20 cellular contexts compared by ENCODE assay signal in genomic region chr5:142789206-142789605, GRCh38. TPM values are rescaled to one million over a fixed set of nuclear protein-coding genes. Genes with fewer than 3 reads are reported as not detected.
DNase-seq lines count a peak whose midpoint lies in the region; ATAC-seq and TF ChIP-seq lines count a peak whose summit lies in the region.
"Had no signal": no experiment of that assay in that cellular context is flagged by ENCODE, and none has a peak within 500 bp of the region (broad histone marks: within the 10 kb centered on the region; RNA-seq: fewer than 3 reads in every experiment).

No MANE protein-coding gene starts in this region.

- no peak for ATAC-seq in natural killer cell treated with Interleukin-12 subunit alpha and Interleukin-12 subunit beta and Interleukin-15 and Interleukin-18, amount 100 ng/mL, for 72 hours
- no peak for ATAC-seq in left ventricle myocardium superior

- peak in 1 of 2 experiments; percentile 84; a peak in 2 of 4 replicates for TF ChIP-seq EP300 in SK-N-SH (IDR thresholded peaks at IDR 0.05; ENCODE audit: borderline replicate concordance in 1 of 2, low read depth in 1 of 2, low read length in 1 of 2)

- H3K4me3 ChIP-seq in SK-N-SH (ENCODE audit: low read depth in 2 of 2, low read length in 1 of 2) (no peak overlapping the region), uterus (no peak overlapping the region), prostate gland (no peak overlapping the region)
- H3K4me3 ChIP-seq: BLaER1 had no signal

- H3K27ac ChIP-seq in SK-N-SH (ENCODE audit: low read depth in 2 of 2, low read length in 1 of 2) (peak overlapping the region in 1 of 2 experiments; percentile 62; a peak in 2 of 4 replicates), uterus (peak overlapping the region; percentile 22 to 41), prostate gland (no peak overlapping the region)
- H3K27ac ChIP-seq: BLaER1, HL-60, KMS-11 had no signal

- CTCF ChIA-PET in SK-N-SH (lab: Yijun Ruan, JAX) = interaction anchor here (0.7 to 1.0 kb wide), 2 partner anchors 78 to 92 kb away, joined by 3 to 4 read pairs; no protein-coding TSS in a partner anchor

- H3K9me3 ChIP-seq in SK-N-SH = no peaks in the 10 kb centered on the region
- no peaks in the 10 kb centered on the region for H3K9me3 ChIP-seq in uterus
- H3K9me3 ChIP-seq in prostate gland = no peaks in the 10 kb centered on the region
- H3K9me3 ChIP-seq: BLaER1 had no signal

- no peaks in the 10 kb centered on the region for H3K27me3 Mint-ChIP-seq in natural killer cell treated with Interleukin-12 subunit alpha and Interleukin-12 subunit beta and Interleukin-15 and Interleukin-18, amount 100 ng/mL, for 72 hours
- H3K27me3 Mint-ChIP-seq: CD4-positive, CD25-positive, alpha-beta regulatory T cell; IgD-negative memory B cell had no signal

- TF ChIP-seq POLR2A in uterus (IDR thresholded peaks at IDR 0.05) (no peak), prostate gland (IDR thresholded peaks at IDR 0.05) (no peak)

- no peaks in the 10 kb centered on the region for H3K27me3 ChIP-seq in SK-N-SH (ENCODE audit: insufficient read depth)
- H3K27me3 ChIP-seq in uterus = no peaks in the 10 kb centered on the region
- no peaks in the 10 kb centered on the region for H3K27me3 ChIP-seq in prostate gland (replicated peaks; ENCODE audit: insufficient read depth)
- H3K27me3 ChIP-seq: BLaER1 had no signal

- POLR2A ChIA-PET in SK-N-SH (lab: Yijun Ruan, JAX) = no interaction called here

- H2AFZ ChIP-seq in SK-N-SH (ENCODE audit: low read depth) = no peak overlapping the region

- no peak overlapping the region for H3K9ac ChIP-seq in SK-N-SH
- H3K9ac ChIP-seq: BLaER1, KMS-11 had no signal

- H3K9me3 Mint-ChIP-seq in natural killer cell treated with Interleukin-12 subunit alpha and Interleukin-12 subunit beta and Interleukin-15 and Interleukin-18, amount 100 ng/mL, for 72 hours = peaks cover 12% of the 10 kb centered on the region
- H3K9me3 Mint-ChIP-seq: CD4-positive, CD25-positive, alpha-beta regulatory T cell had no signal

- peaks cover 13% of the 10 kb centered on the region for H3K36me3 Mint-ChIP-seq in natural killer cell treated with Interleukin-12 subunit alpha and Interleukin-12 subunit beta and Interleukin-15 and Interleukin-18, amount 100 ng/mL, for 72 hours

- DNase-seq in SK-N-SH (no peak), fibroblast of gingiva (ENCODE audit: low read depth) (peak; percentile 36), uterus (peak in 1 of 2 donors; percentile 63), prostate gland (ENCODE audit: low spot score) (no peak), left ventricle myocardium superior (no peak)
- DNase-seq in natural killer cell treated with Interleukin-12 subunit alpha and Interleukin-12 subunit beta and Interleukin-15 and Interleukin-18, amount 100 ng/mL, for 72 hours (ENCODE audit: low spot score) = no peak
- no peak for DNase-seq in stimulated activated CD4-positive, alpha-beta T cell treated with anti-CD3 and anti-CD28 coated beads, Interleukin-12 subunit alpha, Interleukin-12 subunit beta, amount 100 ng/mL, for 4 hours
- DNase-seq: CD4-positive, CD25-positive, alpha-beta regulatory T cell; NCI-H1048; NCI-H1417; NCI-H1694; NCI-H2029 treated with DMSO at 0.1 percent for 48 hours; NCI-H2227 treated with DMSO at 0.1 percent for 48 hours; NCI-H526 treated with DMSO at 0.1 percent for 48 hours; RPMI8226; SHP77 had no signal

- H3F3A ChIP-seq in SK-N-SH (replicated peaks; ENCODE audit: insufficient read depth) = no peaks in the 10 kb centered on the region

- no peak overlapping the region for H3K4me3 Mint-ChIP-seq in natural killer cell treated with Interleukin-12 subunit alpha and Interleukin-12 subunit beta and Interleukin-15 and Interleukin-18, amount 100 ng/mL, for 72 hours
- H3K4me3 Mint-ChIP-seq: CD4-positive, CD25-positive, alpha-beta regulatory T cell had no signal

- H3K4me1 Mint-ChIP-seq in natural killer cell treated with Interleukin-12 subunit alpha and Interleukin-12 subunit beta and Interleukin-15 and Interleukin-18, amount 100 ng/mL, for 72 hours (ENCODE audit: low read depth in 2 of 2) = peaks cover 66 to 68% of the 10 kb centered on the region in 2 donors

- TF ChIP-seq CTCF in SK-N-SH (IDR thresholded peaks at IDR 0.05) = no peak
- no peak for TF ChIP-seq CTCF in uterus (IDR thresholded peaks at IDR 0.05)
- TF ChIP-seq CTCF in prostate gland (IDR thresholded peaks at IDR 0.05) = no peak

- H3K4me1 ChIP-seq in SK-N-SH (ENCODE audit: control insufficient read depth in 1 of 2, insufficient read depth in 2 of 2, low read depth in 1 of 2, low read length in 1 of 2) = peaks cover 4 to 29% of the 10 kb centered on the region in 2 experiments; a peak in 3 of 4 replicates
- H3K4me1 ChIP-seq in uterus = peaks cover under 1 to 3% of the 10 kb centered on the region in 2 donors
- H3K4me1 ChIP-seq in prostate gland (replicated peaks) = no peaks in the 10 kb centered on the region

- no peaks in the 10 kb centered on the region for H3K9me2 ChIP-seq in SK-N-SH

- no peak overlapping the region for H3K4me2 ChIP-seq in SK-N-SH
- H3K4me2 ChIP-seq: BLaER1, KMS-11 had no signal

- intact Hi-C loops in uterus (cut with DNase I; ENCODE audit: low total_unique reads) (no loop called here), prostate gland (cut with DNase I) (no loop called here), left ventricle myocardium superior (cut with micrococcal nuclease) (no loop called here)

- H3K79me2 ChIP-seq in SK-N-SH (ENCODE audit: insufficient read depth) = 0 out of 2 replicates have a peak, but pooled peaks cover 8% of the 10 kb centered on the region

- peak overlapping the region; percentile 93 to 98 for H3K27ac Mint-ChIP-seq in natural killer cell treated with Interleukin-12 subunit alpha and Interleukin-12 subunit beta and Interleukin-15 and Interleukin-18, amount 100 ng/mL, for 72 hours
- H3K27ac Mint-ChIP-seq: CD4-positive, CD25-positive, alpha-beta regulatory T cell; IgD-negative memory B cell had no signal

- no peaks in the 10 kb centered on the region for H4K20me1 ChIP-seq in SK-N-SH (ENCODE audit: insufficient read depth)
- H4K20me1 ChIP-seq: BLaER1 had no signal

- no peaks in the 10 kb centered on the region for H3K36me3 ChIP-seq in SK-N-SH (replicated peaks in 1 of 2; ENCODE audit: control insufficient read depth in 1 of 2, insufficient read depth in 2 of 2, low read length in 1 of 2)
- no peaks in the 10 kb centered on the region for H3K36me3 ChIP-seq in uterus
- no peaks in the 10 kb centered on the region for H3K36me3 ChIP-seq in prostate gland
- H3K36me3 ChIP-seq: BLaER1 had no signal

- TF ChIP-seq RAD21 in SK-N-SH (IDR thresholded peaks at IDR 0.05; ENCODE audit: low read length) = no peak; the same call in 1 of the 2 replicates

- 11% methylated on average over 1 of the region's 1 CpG for WGBS in SK-N-SH (ENCODE audit: low lambda C conversion rate)
- 61% methylated on average over 1 of the region's 1 CpG for WGBS in prostate gland

TF ChIP-seq in SK-N-SH, 30 proteins besides CTCF, POLR2A, EP300 and RAD21:
- TF ChIP-seq TEAD4 (IDR thresholded peaks at IDR 0.05; ENCODE audit: borderline replicate concordance, insufficient read depth) = no peak
- TF ChIP-seq SMC3 (IDR thresholded peaks at IDR 0.05; ENCODE audit: low read depth, low read length) = no peak
- TF ChIP-seq TCF12 (IDR thresholded peaks at IDR 0.05) = peak; percentile 52; the same call in 1 of the 2 replicates
- TF ChIP-seq GATA2 (CRISPR knock-in tag; IDR thresholded peaks at IDR 0.05) = peak; percentile 33; the same call in 1 of the 2 replicates
- TF ChIP-seq FOSL2 (IDR thresholded peaks at IDR 0.05; ENCODE audit: borderline replicate concordance, low read depth) = no peak
- peak; percentile 27; the same call in 1 of the 2 replicates for TF ChIP-seq MXI1 (IDR thresholded peaks at IDR 0.05; ENCODE audit: low read depth, low read length)
- TF ChIP-seq RCOR1 (IDR thresholded peaks at IDR 0.05; ENCODE audit: low read length) = peak; percentile 68; the same call in 1 of the 2 replicates
- peak; percentile 15 for TF ChIP-seq CHD2 (IDR thresholded peaks at IDR 0.05; ENCODE audit: low read length, partially characterized antibody)
- TF ChIP-seq PBX3 (IDR thresholded peaks at IDR 0.05) = peak; percentile 32; the same call in 1 of the 2 replicates

RNA-seq across cellular contexts. Expression of gene ARHGAP26, which starts 19.0 kb away (rescaled TPM):
- 6.1 and 8.4 TPM in 2 replicates for polyA plus RNA-seq in SK-N-SH (2012; rRNA removed)
- polyA plus RNA-seq in SK-N-SH (2012; cell fraction: cytosol; rRNA removed) = 4.4 and 4.6 TPM in 2 replicates
- 19.4 and 33.8 TPM in 2 replicates for polyA plus RNA-seq in SK-N-SH (2012; cell fraction: nucleus; rRNA removed)
- total RNA-seq in natural killer cell treated with Interleukin-12 subunit alpha and Interleukin-12 subunit beta and Interleukin-15 and Interleukin-18, amount 100 ng/mL, for 72 hours = 100 to 1,000 TPM; 109 to 110 TPM
- total RNA-seq in uterus (10 to 100 TPM; 12.4 to 49.5 (median 31.8) TPM), prostate gland (10 to 100 TPM; 11.7 to 39.8 TPM), left ventricle myocardium superior (34.9 TPM)

Comparison
In these comparisons a context has a peak if more than half of its experiments do, and no peak if none do; other contexts are left out.
1. H3K27ac ChIP-seq: peak in uterus (2 of 2); none in prostate gland (0 of 2).